In genomic region chr22:44455151-44455962, GRCh38 we compare ENCODE assay signal across 10 cellular contexts.
DNase-seq lines count a peak whose midpoint lies in the region; ATAC-seq and TF ChIP-seq lines count a peak whose summit lies in the region.
"Had no signal": no experiment of that assay in that cellular context is flagged by ENCODE, and none has a peak within 500 bp of the region (broad histone marks: within the 10 kb centered on the region; RNA-seq: fewer than 3 reads in every experiment).

No MANE protein-coding gene starts in this region.

- H3K27ac Mint-ChIP-seq in stimulated activated naive CD8-positive, alpha-beta T cell treated with anti-CD3 and anti-CD28 coated beads, Interleukin-15, Interleukin-2, amounts not matched to agents 100 ng/mL and 50 ng/mL, for 24 hours, result peak overlapping the region; percentile 88

- peak; percentile 53 for DNase-seq in DMS53 (lab: John Stamatoyannopoulos, UW)
- DNase-seq in DMS53 treated with DMSO at 0.1 percent for 48 hours (lab: John Stamatoyannopoulos, UW; ENCODE audit: unreplicated experiment), result no peak
- peak; percentile 39 to 41 for DNase-seq in activated CD4-positive, alpha-beta T cell treated with anti-CD3 and anti-CD28 coated beads, Interleukin-2, amount 50 U/mL, for 4 hours
- peak; percentile 54 for DNase-seq in coronary artery (ENCODE audit: low spot score)
- DNase-seq in NCI-H2171 (lab: John Stamatoyannopoulos, UW), result no peak
- DNase-seq in iPS-NIHi11 (ENCODE audit: low spot score), result no peak

- no peaks in the 10 kb centered on the region for H3K36me3 Mint-ChIP-seq in stimulated activated naive CD8-positive, alpha-beta T cell treated with anti-CD3 and anti-CD28 coated beads, Interleukin-15, Interleukin-2, amounts not matched to agents 100 ng/mL and 50 ng/mL, for 24 hours (ENCODE audit: low read depth)

- peak overlapping the region; percentile 62 for H3K4me3 Mint-ChIP-seq in stimulated activated naive CD8-positive, alpha-beta T cell treated with anti-CD3 and anti-CD28 coated beads, Interleukin-15, Interleukin-2, amounts not matched to agents 100 ng/mL and 50 ng/mL, for 24 hours

- peaks cover 13% of the 10 kb centered on the region for H3K9me3 Mint-ChIP-seq in stimulated activated naive CD8-positive, alpha-beta T cell treated with anti-CD3 and anti-CD28 coated beads, Interleukin-15, Interleukin-2, amounts not matched to agents 100 ng/mL and 50 ng/mL, for 24 hours

- peaks cover 30% of the 10 kb centered on the region for H3K4me1 Mint-ChIP-seq in stimulated activated naive CD8-positive, alpha-beta T cell treated with anti-CD3 and anti-CD28 coated beads, Interleukin-15, Interleukin-2, amounts not matched to agents 100 ng/mL and 50 ng/mL, for 24 hours (ENCODE audit: low read depth)

- no peak overlapping the region for H3K27ac ChIP-seq in coronary artery
- H3K27ac ChIP-seq: 22Rv1, right lobe of liver had no signal

- no peak for ATAC-seq in GM21381 (IDR thresholded peaks at IDR 0.05; ENCODE audit: unreplicated experiment)

- no peaks in the 10 kb centered on the region for H3K27me3 Mint-ChIP-seq in stimulated activated naive CD8-positive, alpha-beta T cell treated with anti-CD3 and anti-CD28 coated beads, Interleukin-15, Interleukin-2, amounts not matched to agents 100 ng/mL and 50 ng/mL, for 24 hours

- TF ChIP-seq CTCF in coronary artery (IDR thresholded peaks at IDR 0.05), result no peak

- no peak overlapping the region for H3K4me3 ChIP-seq in coronary artery
- H3K4me3 ChIP-seq: right lobe of liver had no signal

Comparison
In these comparisons a context has a peak if more than half of its experiments do, and no peak if none do; other contexts are left out.
1. DNase-seq: peak in DMS53 (single experiment), activated CD4-positive, alpha-beta T cell treated with anti-CD3 and anti-CD28 coated beads, Interleukin-2, amount 50 U/mL, for 4 hours (2 of 2) and coronary artery (single experiment); none in DMS53 treated with DMSO at 0.1 percent for 48 hours (single experiment), NCI-H2171 (single experiment) and iPS-NIHi11 (single experiment).